ENCODE assay signal across 26 cellular contexts in genomic region chr15:77747175-77748077, GRCh38.
DNase-seq lines count a peak whose midpoint lies in the region; ATAC-seq and TF ChIP-seq lines count a peak whose summit lies in the region.
"Had no signal": no experiment of that assay in that cellular context is flagged by ENCODE, and none has a peak within 500 bp of the region (broad histone marks: within the 10 kb centered on the region; RNA-seq: fewer than 3 reads in every experiment).

No MANE protein-coding gene starts in this region.

- no peak for TF ChIP-seq RAD21 in IMR-90 (IDR thresholded peaks at IDR 0.05; ENCODE audit: low read length)

- in situ Hi-C loops in IMR-90 (cut with MboI; ENCODE audit: low sequenced_read_pairs) = no loop called here

- H2BK120ac ChIP-seq in IMR-90 (ENCODE audit: low read depth, low read length) = no peak overlapping the region

- TF ChIP-seq CTCF in BE2C (IDR thresholded peaks at IDR 0.05; ENCODE audit: low read depth, low read length) (no peak), IMR-90 (conservative IDR thresholded peaks at IDR 0.05; ENCODE audit: low read depth, low read length) (no peak), mucosa of descending colon (IDR thresholded peaks at IDR 0.05) (no peak)

- peak; percentile 82 for DNase-seq in BE2C
- DNase-seq in IMR-90 = no peak
- no peak for DNase-seq in T-helper 17 cell
- DNase-seq in myocyte (ENCODE audit: low read depth) = peak; percentile 1
- DNase-seq in NCI-H2196 (lab: John Stamatoyannopoulos, UW; ENCODE audit: unreplicated experiment) = no peak
- DNase-seq in H4 (ENCODE audit: low spot score) = no peak
- no peak for DNase-seq in activated CD4-positive, alpha-beta T cell treated with anti-CD3 and anti-CD28 coated beads for 36 hours
- DNase-seq in mucosa of descending colon = no peak
- DNase-seq: activated B cell treated with CpG ODN at 0.5 μM for 24 hours; activated CD4-positive, alpha-beta memory T cell treated with anti-CD3 and anti-CD28 coated beads for 36 hours; activated gamma-delta T cell treated with Interleukin-2 at 50 U/mL for 16 hours; CD4-positive, alpha-beta T cell; cortex of kidney; DMS153; GF-D8; kidney glomerular epithelial cell; naive thymus-derived CD4-positive, alpha-beta T cell; NCI-H1092 treated with DMSO at 0.1 percent for 48 hours; NCI-H2029; NCI-H446 treated with DMSO at 0.1 percent for 48 hours; NK-92 treated with Interleukin-12 subunit alpha and Interleukin-12 subunit beta, amount 100 ng/mL, for 24 hours; Peyer's patch; sigmoid colon; substantia nigra had no signal

- dilution Hi-C loops in IMR-90 (cut with HindIII; ENCODE audit: low sequenced_read_pairs, unreplicated experiment) = no loop called here

- no peaks in the 10 kb centered on the region for H3K9me3 Mint-ChIP-seq in activated CD4-positive, alpha-beta T cell treated with anti-CD3 and anti-CD28 coated beads for 36 hours (ENCODE audit: low read depth)
- H3K9me3 Mint-ChIP-seq: activated B cell treated with CpG ODN at 0.5 μM for 24 hours; activated CD4-positive, alpha-beta memory T cell treated with anti-CD3 and anti-CD28 coated beads for 36 hours; CD4-positive, alpha-beta T cell; memory B cell; naive thymus-derived CD4-positive, alpha-beta T cell had no signal

- no peak overlapping the region for H4K91ac ChIP-seq in IMR-90 (ENCODE audit: insufficient read depth, low read depth, low read length)

- no peak overlapping the region for H2BK5ac ChIP-seq in IMR-90 (ENCODE audit: low read depth, low read length, poor library complexity, severe bottlenecking)

- H4K5ac ChIP-seq in IMR-90 (ENCODE audit: low read depth, low read length) = no peak overlapping the region

- H3K27ac Mint-ChIP-seq in T-helper 17 cell = peak overlapping the region; percentile 43
- no peak overlapping the region for H3K27ac Mint-ChIP-seq in activated CD4-positive, alpha-beta T cell treated with anti-CD3 and anti-CD28 coated beads for 36 hours
- H3K27ac Mint-ChIP-seq: activated B cell treated with CpG ODN at 0.5 μM for 24 hours; activated CD4-positive, alpha-beta memory T cell treated with anti-CD3 and anti-CD28 coated beads for 36 hours; CD4-positive, alpha-beta T cell; memory B cell; naive thymus-derived CD4-positive, alpha-beta T cell had no signal

- peak overlapping the region; percentile 17 for H3K4me3 ChIP-seq in BE2C (ENCODE audit: low read depth, low read length)
- H3K4me3 ChIP-seq in IMR-90 (ENCODE audit: insufficient read depth, low read depth, low read length) = no peak overlapping the region; the same call in 1 of the 2 replicates
- H3K4me3 ChIP-seq in mucosa of descending colon = no peak overlapping the region
- H3K4me3 ChIP-seq: Peyer's patch, vagina had no signal

- H4K8ac ChIP-seq in IMR-90 (ENCODE audit: low read depth in 2 of 2, low read length in 2 of 2) = no peak overlapping the region

- H3K27me3 ChIP-seq in BE2C (no peaks in the 10 kb centered on the region), IMR-90 (ENCODE audit: control insufficient read depth, insufficient read depth, low read length) (peaks cover 23% of the 10 kb centered on the region)
- H3K27me3 ChIP-seq: Peyer's patch, vagina had no signal

- no peak overlapping the region for H2AK9ac ChIP-seq in IMR-90 (replicated peaks; ENCODE audit: low read depth, low read length, poor library complexity)

- H3K36me3 ChIP-seq in BE2C (no peaks in the 10 kb centered on the region), IMR-90 (ENCODE audit: control insufficient read depth, insufficient read depth, low read length) (no peaks in the 10 kb centered on the region), mucosa of descending colon (ENCODE audit: low read depth) (no peaks in the 10 kb centered on the region)
- H3K36me3 ChIP-seq: Peyer's patch, sigmoid colon, vagina had no signal

- H3K4me1 ChIP-seq in BE2C = peaks cover 20% of the 10 kb centered on the region
- no peaks in the 10 kb centered on the region for H3K4me1 ChIP-seq in IMR-90 (ENCODE audit: control insufficient read depth, insufficient read depth, low read length)
- H3K4me1 ChIP-seq in mucosa of descending colon (ENCODE audit: low read depth) = no peaks in the 10 kb centered on the region
- H3K4me1 ChIP-seq: Peyer's patch had no signal

- H3K23ac ChIP-seq in IMR-90 (ENCODE audit: low read depth, low read length) = no peak overlapping the region

- no peaks in the 10 kb centered on the region for H4K20me1 ChIP-seq in IMR-90 (ENCODE audit: insufficient read depth, low read length)

- no peak overlapping the region for H3K18ac ChIP-seq in IMR-90 (ENCODE audit: low read depth, low read length)

- no peak overlapping the region for H2BK15ac ChIP-seq in IMR-90 (ENCODE audit: low read depth, low read length)

- TF ChIP-seq POLR2A in IMR-90 (IDR thresholded peaks at IDR 0.05; ENCODE audit: low read depth, low read length) = no peak

- no peak overlapping the region; the same call in 1 of the 2 replicates for H3K4me2 ChIP-seq in IMR-90 (ENCODE audit: low read depth, low read length)

- H3K27ac ChIP-seq in IMR-90 (ENCODE audit: insufficient read depth, low read length) = no peak overlapping the region
- H3K27ac ChIP-seq: Peyer's patch, sigmoid colon, vagina had no signal

- H3K4me1 Mint-ChIP-seq in T-helper 17 cell = peaks cover 9% of the 10 kb centered on the region
- no peaks in the 10 kb centered on the region for H3K4me1 Mint-ChIP-seq in activated CD4-positive, alpha-beta T cell treated with anti-CD3 and anti-CD28 coated beads for 36 hours
- H3K4me1 Mint-ChIP-seq: activated B cell treated with CpG ODN at 0.5 μM for 24 hours had no signal

- H3K56ac ChIP-seq in IMR-90 (ENCODE audit: extremely low read depth, insufficient read depth, low read length) = no peak overlapping the region

- peak overlapping the region; percentile 36 for H3K4me3 Mint-ChIP-seq in T-helper 17 cell
- H3K4me3 Mint-ChIP-seq in activated CD4-positive, alpha-beta T cell treated with anti-CD3 and anti-CD28 coated beads for 36 hours = no peak overlapping the region
- H3K4me3 Mint-ChIP-seq: activated B cell treated with CpG ODN at 0.5 μM for 24 hours; activated CD4-positive, alpha-beta memory T cell treated with anti-CD3 and anti-CD28 coated beads for 36 hours; CD4-positive, alpha-beta T cell; memory B cell had no signal

- no peak overlapping the region for H3K4ac ChIP-seq in IMR-90 (ENCODE audit: low read depth, low read length)

- 0% methylated on average over 3 of the region's 14 CpGs; no CpG with 5 or more reads in 1 of the 2 experiments for WGBS in IMR-90 (ENCODE audit: extremely low coverage in 2 of 2, insufficient read length in 1 of 2), 2 experiments

- H2BK20ac ChIP-seq in IMR-90 (ENCODE audit: low read depth, low read length) = no peak overlapping the region

- no peaks in the 10 kb centered on the region for H3K9me3 ChIP-seq in BE2C
- no peaks in the 10 kb centered on the region for H3K9me3 ChIP-seq in IMR-90 (ENCODE audit: control insufficient read depth, insufficient read depth, low read length)
- H3K9me3 ChIP-seq in T-helper 17 cell (ENCODE audit: control insufficient read depth, low read length, poor library complexity, severe bottlenecking) = no peaks in the 10 kb centered on the region
- H3K9me3 ChIP-seq in mucosa of descending colon = no peaks in the 10 kb centered on the region
- H3K9me3 ChIP-seq: Peyer's patch, sigmoid colon, vagina had no signal

- no peak overlapping the region for H3K9ac ChIP-seq in IMR-90 (ENCODE audit: low read depth, low read length)

- no peak overlapping the region for H2AK5ac ChIP-seq in IMR-90 (ENCODE audit: low read depth, low read length)

- peaks cover 34% of the 10 kb centered on the region for H3K27me3 Mint-ChIP-seq in T-helper 17 cell
- H3K27me3 Mint-ChIP-seq in activated CD4-positive, alpha-beta T cell treated with anti-CD3 and anti-CD28 coated beads for 36 hours = no peaks in the 10 kb centered on the region
- H3K27me3 Mint-ChIP-seq: naive thymus-derived CD4-positive, alpha-beta T cell had no signal

- H3K36me3 Mint-ChIP-seq in T-helper 17 cell (ENCODE audit: low read depth) = no peaks in the 10 kb centered on the region
- H3K36me3 Mint-ChIP-seq in activated CD4-positive, alpha-beta T cell treated with anti-CD3 and anti-CD28 coated beads for 36 hours (ENCODE audit: low read depth) = no peaks in the 10 kb centered on the region
- H3K36me3 Mint-ChIP-seq: activated CD4-positive, alpha-beta memory T cell treated with anti-CD3 and anti-CD28 coated beads for 36 hours; memory B cell; naive thymus-derived CD4-positive, alpha-beta T cell had no signal

- intact Hi-C loops in IMR-90 (cut with micrococcal nuclease) = no loop called here
- intact Hi-C loops in activated CD4-positive, alpha-beta T cell treated with anti-CD3 and anti-CD28 coated beads for 36 hours (cut with DNase I, micrococcal nuclease) = no loop called here
- intact Hi-C loops in mucosa of descending colon (cut with DNase I, micrococcal nuclease) = no loop called here

- ATAC-seq in IMR-90 (ENCODE audit: low read depth) = no peak
- ATAC-seq in T-helper 17 cell = no peak
- ATAC-seq in activated CD4-positive, alpha-beta T cell treated with anti-CD3 and anti-CD28 coated beads for 36 hours = no peak
- no peak for ATAC-seq in mucosa of descending colon
- ATAC-seq: naive thymus-derived CD4-positive, alpha-beta T cell had no signal

- no TSS peak for BruUV-seq in IMR-90 (replicated peaks; lab: Mats Ljungman, UMichigan)

- POLR2A ChIA-PET in IMR-90 (lab: Charles Lee; ENCODE audit: unreplicated experiment) = no interaction called here
- POLR2A ChIA-PET in activated CD4-positive, alpha-beta T cell treated with anti-CD3 and anti-CD28 coated beads for 36 hours (lab: Charles Lee) = no interaction called here

- H3K9me1 ChIP-seq in IMR-90 (ENCODE audit: insufficient read depth, low read length) = no peaks in the 10 kb centered on the region

- CTCF ChIA-PET in IMR-90 (lab: Yijun Ruan, JAX) = interaction anchor here (0.6 kb wide), 1 partner anchor 437 kb away, joined by 3 read pairs; no protein-coding TSS in a partner anchor
- CTCF ChIA-PET in activated CD4-positive, alpha-beta T cell treated with anti-CD3 and anti-CD28 coated beads for 36 hours (lab: Charles Lee) = interaction anchor here (0.6 to 1.0 kb wide), 3 partner anchors 9 to 629 kb away, joined by 3 read pairs; no protein-coding TSS in a partner anchor

- no peak overlapping the region for H3K14ac ChIP-seq in IMR-90 (replicated peaks; ENCODE audit: low read depth, low read length)

- H3K79me1 ChIP-seq in IMR-90 (ENCODE audit: low read depth in 1 of 2, low read length in 2 of 2) = no peaks in the 10 kb centered on the region

- H2AFZ ChIP-seq in IMR-90 (replicated peaks; ENCODE audit: low read length, poor library complexity) = peak overlapping the region; percentile 32

TF ChIP-seq in IMR-90, 13 proteins besides CTCF, POLR2A, EP300 and RAD21 (continues in another document):
- TF ChIP-seq RCOR1 (IDR thresholded peaks at IDR 0.05; ENCODE audit: insufficient replicate concordance, low read length) (no peak), CEBPB (IDR thresholded peaks at IDR 0.05; ENCODE audit: low read depth, low read length) (no peak), MXI1 (IDR thresholded peaks at IDR 0.05; ENCODE audit: borderline replicate concordance, low read depth, low read length) (no peak), CHD1 (IDR thresholded peaks at IDR 0.05; ENCODE audit: low read depth, low read length) (no peak), NFE2L2 (IDR thresholded peaks at IDR 0.05; ENCODE audit: low read depth, low read length) (no peak)

Comparison
In these comparisons a context has a peak if more than half of its experiments do, and no peak if none do; other contexts are left out.
1. DNase-seq: peak in BE2C (single experiment) and myocyte (single experiment); none in IMR-90 (single experiment), T-helper 17 cell (0 of 3), NCI-H2196 (single experiment), H4 (single experiment), activated CD4-positive, alpha-beta T cell treated with anti-CD3 and anti-CD28 coated beads for 36 hours (single experiment) and mucosa of descending colon (0 of 3).